Comparison of ENCODE assay signal across 25 cellular contexts in genomic region chr11:97611345-97611744, GRCh38.
DNase-seq lines count a peak whose midpoint lies in the region; ATAC-seq and TF ChIP-seq lines count a peak whose summit lies in the region.
"Had no signal": no experiment of that assay in that cellular context is flagged by ENCODE, and none has a peak within 500 bp of the region (broad histone marks: within the 10 kb centered on the region; RNA-seq: fewer than 3 reads in every experiment).

No MANE protein-coding gene starts in this region.

- H3K79me2 ChIP-seq in GM23338 (replicated peaks; ENCODE audit: insufficient read depth), result no peaks in the 10 kb centered on the region

- no peak overlapping the region for H2AFZ ChIP-seq in GM23338

- H3K27ac ChIP-seq in C4-2B, result peak overlapping the region; percentile 63; the same call in 1 of the 2 replicates
- no peak overlapping the region for H3K27ac ChIP-seq in GM23338 (ENCODE audit: low read depth)
- H3K27ac ChIP-seq: A549; BLaER1 treated with 17β-estradiol and CSF1 and Interleukin-3, amounts not matched to agents 10 nM and 100 nM had no signal

- no peaks in the 10 kb centered on the region for H3K36me3 ChIP-seq in GM23338 (ENCODE audit: insufficient read depth)
- H3K36me3 ChIP-seq: BLaER1 treated with 17β-estradiol and CSF1 and Interleukin-3, amounts not matched to agents 10 nM and 100 nM had no signal

- H3K27me3 Mint-ChIP-seq in GM23338 (ENCODE audit: insufficient read depth, low read depth, poor library complexity) (peaks cover 4% of the 10 kb centered on the region), WTC11 (ENCODE audit: low read depth) (no peaks in the 10 kb centered on the region; the same call in 1 of the 2 replicates), chondrocyte (ENCODE audit: low read depth) (peaks cover 3% of the 10 kb centered on the region)
- H3K27me3 Mint-ChIP-seq: B cell; CD4-positive, alpha-beta memory T cell; CD4-positive, CD25-positive, alpha-beta regulatory T cell; CD8-positive, alpha-beta memory T cell had no signal

- H3K4me3 Mint-ChIP-seq in GM23338 (no peak overlapping the region), WTC11 (no peak overlapping the region), chondrocyte (ENCODE audit: unreplicated experiment) (no peak overlapping the region)
- H3K4me3 Mint-ChIP-seq: B cell; CD14-positive monocyte; CD4-positive, alpha-beta memory T cell; CD4-positive, CD25-positive, alpha-beta regulatory T cell; CD8-positive, alpha-beta memory T cell had no signal

- POLR2A ChIA-PET in WTC11 (lab: Charles Lee), result no interaction called here

- H3F3A ChIP-seq in GM23338 (replicated peaks; ENCODE audit: low read depth), result no peaks in the 10 kb centered on the region

- H3K9me3 Mint-ChIP-seq in GM23338 (peaks cover 29% of the 10 kb centered on the region), WTC11 (peaks cover 16% of the 10 kb centered on the region), chondrocyte (ENCODE audit: low read depth) (peaks cover 6% of the 10 kb centered on the region)

- TF ChIP-seq CTCF in C4-2B (conservative IDR thresholded peaks at IDR 0.05), result no peak
- TF ChIP-seq CTCF in GM23338 (conservative IDR thresholded peaks at IDR 0.05; ENCODE audit: low read depth in 2 of 2), result no peak
- TF ChIP-seq CTCF in WTC11 (IDR thresholded peaks at IDR 0.05), result no peak
- TF ChIP-seq CTCF in chondrocyte (IDR thresholded peaks at IDR 0.05), result no peak

- H3K36me3 Mint-ChIP-seq in GM23338 (ENCODE audit: low read depth) (peaks cover 17% of the 10 kb centered on the region; the same call in 2 of the 3 replicates), WTC11 (peaks cover 11% of the 10 kb centered on the region), chondrocyte (ENCODE audit: low read depth) (no peaks in the 10 kb centered on the region)
- H3K36me3 Mint-ChIP-seq: CD14-positive monocyte; CD4-positive, alpha-beta memory T cell; CD4-positive, CD25-positive, alpha-beta regulatory T cell; CD8-positive, alpha-beta memory T cell had no signal

- no peak overlapping the region for H3K4me2 ChIP-seq in GM23338
- H3K4me2 ChIP-seq: A549; BLaER1 treated with 17β-estradiol and CSF1 and Interleukin-3, amounts not matched to agents 10 nM and 100 nM had no signal

- no peaks in the 10 kb centered on the region for H3K4me1 ChIP-seq in GM23338 (ENCODE audit: insufficient read depth)
- H3K4me1 ChIP-seq: A549; BLaER1 treated with 17β-estradiol and CSF1 and Interleukin-3, amounts not matched to agents 10 nM and 100 nM had no signal

- no peaks in the 10 kb centered on the region for H3K9me2 ChIP-seq in GM23338 (ENCODE audit: insufficient read depth)

- H3K27me3 ChIP-seq in GM23338 (ENCODE audit: insufficient read depth), result no peaks in the 10 kb centered on the region
- H3K27me3 ChIP-seq: BLaER1 treated with 17β-estradiol and CSF1 and Interleukin-3, amounts not matched to agents 10 nM and 100 nM had no signal

- no peaks in the 10 kb centered on the region for H4K20me1 ChIP-seq in GM23338 (replicated peaks; ENCODE audit: insufficient read depth)
- H4K20me1 ChIP-seq: BLaER1 treated with 17β-estradiol and CSF1 and Interleukin-3, amounts not matched to agents 10 nM and 100 nM had no signal

- DNase-seq in GM23338 (ENCODE audit: low spot score) (peak; percentile 5), WTC11 (ENCODE audit: low spot score) (no peak), chondrocyte (ENCODE audit: low spot score) (peak; percentile 75), activated T-cell treated with anti-CD3 and anti-CD28 coated beads for 4 hours (no peak), 8988T (no peak), iPS-NIHi7 (ENCODE audit: extremely low spot score) (no peak)
- DNase-seq: AML-193; CD4-positive, alpha-beta memory T cell; CD4-positive, CD25-positive, alpha-beta regulatory T cell; CD8-positive, alpha-beta memory T cell; COR-L47; DMS 273 treated with DMSO at 0.1 percent for 48 hours; DMS153; DMS53; DMS79; DND-41; EL; GDM1 had no signal

- no peak for ATAC-seq in GM23338
- ATAC-seq in WTC11, result no peak
- no peak for ATAC-seq in GM18873 (IDR thresholded peaks at IDR 0.05; ENCODE audit: low FRiP score, unreplicated experiment)
- ATAC-seq: A549 had no signal

- H3K4me1 Mint-ChIP-seq in GM23338 (no peaks in the 10 kb centered on the region), WTC11 (peaks cover 4% of the 10 kb centered on the region; the same call in 1 of the 2 replicates), chondrocyte (ENCODE audit: low read depth) (peaks cover 15% of the 10 kb centered on the region)
- H3K4me1 Mint-ChIP-seq: B cell; CD14-positive monocyte; CD4-positive, alpha-beta memory T cell; CD4-positive, CD25-positive, alpha-beta regulatory T cell; CD8-positive, alpha-beta memory T cell had no signal

- H3K27ac Mint-ChIP-seq in GM23338, result no peak overlapping the region
- no peak overlapping the region for H3K27ac Mint-ChIP-seq in WTC11
- H3K27ac Mint-ChIP-seq in chondrocyte (ENCODE audit: unreplicated experiment), result no peak overlapping the region
- H3K27ac Mint-ChIP-seq: B cell; CD14-positive monocyte; CD4-positive, alpha-beta memory T cell; CD4-positive, CD25-positive, alpha-beta regulatory T cell; CD8-positive, alpha-beta memory T cell had no signal

- CTCF ChIA-PET in WTC11 (lab: Charles Lee), result interaction anchor here (1.1 to 1.5 kb wide), 3 partner anchors 14 to 1148 kb away, joined by 3 to 5 read pairs (median 3); no protein-coding TSS in a partner anchor

- H3K4me3 ChIP-seq in GM23338, result no peak overlapping the region
- H3K4me3 ChIP-seq: A549; BLaER1 treated with 17β-estradiol and CSF1 and Interleukin-3, amounts not matched to agents 10 nM and 100 nM; GM12878 had no signal

TF ChIP-seq in GM23338, 12 proteins besides CTCF, POLR2A, EP300 and RAD21 (continues in another document):
- TF ChIP-seq EZH2 (IDR thresholded peaks at IDR 0.05; ENCODE audit: low read depth, unreplicated experiment) (no peak), NANOG (IDR thresholded peaks at IDR 0.05; ENCODE audit: borderline replicate concordance) (no peak), POLR2AphosphoS5 (IDR thresholded peaks at IDR 0.05; ENCODE audit: low read depth) (no peak), CREB1 (CRISPR knock-in tag; IDR thresholded peaks at IDR 0.05; ENCODE audit: low read depth) (no peak), REST (IDR thresholded peaks at IDR 0.05; ENCODE audit: unreplicated experiment) (no peak), EZH2phosphoT487 (IDR thresholded peaks at IDR 0.05; ENCODE audit: unreplicated experiment) (no peak)

TF ChIP-seq in WTC11, 78 proteins besides CTCF, POLR2A, EP300 and RAD21:
- TF ChIP-seq ZNF317 (CRISPR knock-in tag; IDR thresholded peaks at IDR 0.05; ENCODE audit: borderline replicate concordance, low read depth) (peak; percentile 60; the same call in 1 of the 2 replicates), ZNF138 (CRISPR knock-in tag; conservative IDR thresholded peaks at IDR 0.05) (no peak)
TF ChIP-seq in WTC11: peak in this region for 1.

Comparison
In these comparisons a context has a peak if more than half of its experiments do, and no peak if none do; other contexts are left out.
1. DNase-seq: peak in GM23338 (single experiment) and chondrocyte (single experiment); none in WTC11 (single experiment), activated T-cell treated with anti-CD3 and anti-CD28 coated beads for 4 hours (single experiment), 8988T (single experiment) and iPS-NIHi7 (single experiment).